Comparison of ENCODE assay signal across 13 cellular contexts in the genomic region with DNA sequence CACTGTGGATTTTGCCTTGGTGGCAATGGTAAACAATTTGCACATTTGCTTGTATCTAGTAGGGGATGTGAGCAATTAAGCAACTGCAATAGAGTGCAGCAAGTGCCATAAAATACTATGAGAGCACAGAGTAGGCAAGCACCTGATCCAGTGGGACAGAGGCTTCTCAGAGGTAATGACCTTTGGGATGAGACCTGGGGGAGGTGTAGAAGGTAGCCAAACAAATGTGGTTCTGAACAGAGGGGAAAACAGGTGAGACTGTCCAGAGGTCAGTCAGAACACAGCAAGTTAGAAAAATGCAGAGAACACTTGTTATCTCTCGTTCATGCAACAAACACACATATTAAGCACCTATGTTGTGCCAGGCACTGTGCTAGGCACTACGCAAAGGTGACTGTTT. TPM values are rescaled to one million over a fixed set of nuclear protein-coding genes. Genes with fewer than 3 reads are reported as not detected.
DNase-seq lines count a peak whose midpoint lies in the region; ATAC-seq and TF ChIP-seq lines count a peak whose summit lies in the region.
"Had no signal": no experiment of that assay in that cellular context is flagged by ENCODE, and none has a peak within 500 bp of the region (broad histone marks: within the 10 kb centered on the region; RNA-seq: fewer than 3 reads in every experiment).

No MANE protein-coding gene starts in this region.

- peaks cover 34% of the 10 kb centered on the region for H3K4me1 Mint-ChIP-seq in WTC11
- peaks cover 23% of the 10 kb centered on the region for H3K4me1 Mint-ChIP-seq in endothelial cell (ENCODE audit: unreplicated experiment)
- H3K4me1 Mint-ChIP-seq: CD14-positive monocyte had no signal

- no peak for ATAC-seq in WTC11
- ATAC-seq: A549; CD8-positive, alpha-beta T cell had no signal

- H3K4me1 ChIP-seq in hepatocyte (ENCODE audit: insufficient read depth) (no peaks in the 10 kb centered on the region), mesenchymal stem cell (ENCODE audit: control insufficient read depth, insufficient read depth, low read depth, low read length) (peaks cover 1% of the 10 kb centered on the region)
- H3K4me1 ChIP-seq: A549 had no signal

- no peaks in the 10 kb centered on the region for H3K79me1 ChIP-seq in mesenchymal stem cell (replicated peaks; ENCODE audit: low read length, poor library complexity, severe bottlenecking)

- H2AFZ ChIP-seq in hepatocyte (no peak overlapping the region), mesenchymal stem cell (ENCODE audit: low read depth, low read length) (no peak overlapping the region)
- H2AFZ ChIP-seq: GM23248 had no signal

- H3K4me3 ChIP-seq in hepatocyte = no peak overlapping the region
- H3K4me3 ChIP-seq in mesenchymal stem cell (ENCODE audit: insufficient read depth in 1 of 2, low read depth in 1 of 2, low read length in 2 of 2) = no peak overlapping the region
- H3K4me3 ChIP-seq: A549, GM23248, HAP-1 had no signal

- no peak overlapping the region for H2BK120ac ChIP-seq in mesenchymal stem cell (ENCODE audit: low read depth, low read length)

- H2BK5ac ChIP-seq in mesenchymal stem cell (ENCODE audit: low read depth, low read length, poor library complexity, severe bottlenecking) = no peak overlapping the region

- H3K4ac ChIP-seq in mesenchymal stem cell (ENCODE audit: low read depth in 1 of 2, low read length in 2 of 2) = no peak overlapping the region

- 73% methylated on average over 2 of the region's 2 CpGs for WGBS in hepatocyte (ENCODE audit: low lambda C conversion rate, missing lambda C conversion rate)
- WGBS in mesenchymal stem cell = 92% methylated on average over 2 of the region's 2 CpGs

- CTCF ChIA-PET in WTC11 (lab: Charles Lee) = interaction anchor here (1.2 kb wide), 1 partner anchor 12 kb away, joined by 4 read pairs; no protein-coding TSS in a partner anchor

- H3K9me3 Mint-ChIP-seq in WTC11 = no peaks in the 10 kb centered on the region
- no peaks in the 10 kb centered on the region for H3K9me3 Mint-ChIP-seq in endothelial cell (ENCODE audit: unreplicated experiment)
- H3K9me3 Mint-ChIP-seq: CD14-positive monocyte; CD8-positive, alpha-beta T cell had no signal

- no peak overlapping the region for H4K8ac ChIP-seq in mesenchymal stem cell (ENCODE audit: low read length)

- H3K9me3 ChIP-seq in hepatocyte (ENCODE audit: low read depth) (no peaks in the 10 kb centered on the region), mesenchymal stem cell (ENCODE audit: control insufficient read depth, low read length) (no peaks in the 10 kb centered on the region)
- H3K9me3 ChIP-seq: A549, HAP-1 had no signal

- peak overlapping the region; percentile 13; the same call in 1 of the 2 replicates for H3K27ac Mint-ChIP-seq in WTC11
- no peak overlapping the region for H3K27ac Mint-ChIP-seq in endothelial cell (ENCODE audit: unreplicated experiment)
- H3K27ac Mint-ChIP-seq: CD14-positive monocyte; CD8-positive, alpha-beta T cell had no signal

- peak overlapping the region; percentile 2 for H2AK5ac ChIP-seq in mesenchymal stem cell (ENCODE audit: low read length, severe bottlenecking)

- no peak for DNase-seq in WTC11 (ENCODE audit: low spot score)
- DNase-seq in hepatocyte (ENCODE audit: low spot score) = peak; percentile 14
- no peak for DNase-seq in mesenchymal stem cell
- DNase-seq in HT-29 (ENCODE audit: low spot score) = no peak
- no peak for DNase-seq in UCSD-AML1 (lab: John Stamatoyannopoulos, UW; ENCODE audit: unreplicated experiment)
- no peak for DNase-seq in endothelial cell (ENCODE audit: low spot score)
- DNase-seq: CD8-positive, alpha-beta T cell; DMS53; GF-D8; GM23248 had no signal

- H3K14ac ChIP-seq in mesenchymal stem cell (ENCODE audit: low read length in 2 of 2) = no peak overlapping the region

- H4K91ac ChIP-seq in mesenchymal stem cell (ENCODE audit: low read length) = no peak overlapping the region

- H3K27ac ChIP-seq in hepatocyte (no peak overlapping the region), mesenchymal stem cell (ENCODE audit: low read length, poor library complexity, severe bottlenecking) (no peak overlapping the region)
- H3K27ac ChIP-seq: A549, GM23248 had no signal

- no peaks in the 10 kb centered on the region for H3K36me3 ChIP-seq in hepatocyte (replicated peaks; ENCODE audit: insufficient read depth, low read depth)
- H3K36me3 ChIP-seq in mesenchymal stem cell (ENCODE audit: control insufficient read depth in 1 of 2, insufficient read depth in 2 of 2, low read depth in 1 of 2, low read length in 2 of 2) = no peaks in the 10 kb centered on the region
- H3K36me3 ChIP-seq: HAP-1 had no signal

- H3K27me3 ChIP-seq in hepatocyte (no peaks in the 10 kb centered on the region), mesenchymal stem cell (ENCODE audit: control insufficient read depth in 1 of 2, insufficient read depth in 1 of 2, low read length in 2 of 2) (no peaks in the 10 kb centered on the region)

- H2BK12ac ChIP-seq in mesenchymal stem cell (ENCODE audit: low read length in 2 of 2) = no peak overlapping the region

- no peak overlapping the region for H2BK15ac ChIP-seq in mesenchymal stem cell (ENCODE audit: low read depth, poor library complexity, severe bottlenecking)

- no peak overlapping the region for H3K18ac ChIP-seq in mesenchymal stem cell (ENCODE audit: low read depth in 1 of 2, low read length in 2 of 2)

- TF ChIP-seq CTCF in WTC11 (IDR thresholded peaks at IDR 0.05) (no peak), hepatocyte (IDR thresholded peaks at IDR 0.05; ENCODE audit: poor library complexity) (no peak), endothelial cell (IDR thresholded peaks at IDR 0.05; ENCODE audit: unreplicated experiment) (no peak)

- H3K27me3 Mint-ChIP-seq in WTC11 (ENCODE audit: low read depth) (no peaks in the 10 kb centered on the region), endothelial cell (ENCODE audit: unreplicated experiment) (no peaks in the 10 kb centered on the region)

- H3K9me2 ChIP-seq in hepatocyte (replicated peaks; ENCODE audit: insufficient read depth) = no peaks in the 10 kb centered on the region

- H4K20me1 ChIP-seq in hepatocyte (ENCODE audit: insufficient read depth, poor library complexity, severe bottlenecking) = no peaks in the 10 kb centered on the region

- no peak overlapping the region for H3K9ac ChIP-seq in mesenchymal stem cell (ENCODE audit: low read length)
- H3K9ac ChIP-seq: GM23248 had no signal

- H3K36me3 Mint-ChIP-seq in WTC11 (no peaks in the 10 kb centered on the region), endothelial cell (ENCODE audit: low read depth, unreplicated experiment) (no peaks in the 10 kb centered on the region)
- H3K36me3 Mint-ChIP-seq: CD14-positive monocyte; CD8-positive, alpha-beta T cell had no signal

- POLR2A ChIA-PET in WTC11 (lab: Charles Lee) = no interaction called here

- H3K4me2 ChIP-seq in hepatocyte = no peak overlapping the region
- H3K4me2 ChIP-seq in mesenchymal stem cell (ENCODE audit: low read length, poor library complexity, severe bottlenecking) = no peak overlapping the region
- H3K4me2 ChIP-seq: A549 had no signal

- no peak overlapping the region for H3K23ac ChIP-seq in mesenchymal stem cell (ENCODE audit: low read length in 2 of 2)

- H3K4me3 Mint-ChIP-seq in WTC11 (no peak overlapping the region), endothelial cell (ENCODE audit: unreplicated experiment) (no peak overlapping the region)
- H3K4me3 Mint-ChIP-seq: CD14-positive monocyte; CD8-positive, alpha-beta T cell had no signal

- no peaks in the 10 kb centered on the region for H3K79me2 ChIP-seq in hepatocyte

TF ChIP-seq in WTC11, 78 proteins besides CTCF, POLR2A, EP300 and RAD21 (continues in another document):
- TF ChIP-seq ZNF232 (CRISPR knock-in tag; IDR thresholded peaks at IDR 0.05) (no peak), MYBL2 (CRISPR knock-in tag; IDR thresholded peaks at IDR 0.05) (no peak), NFE2L1 (CRISPR knock-in tag; IDR thresholded peaks at IDR 0.05) (no peak), ZNF671 (CRISPR knock-in tag; IDR thresholded peaks at IDR 0.05) (no peak), NR2C2 (CRISPR knock-in tag; IDR thresholded peaks at IDR 0.05) (no peak), EMX1 (CRISPR knock-in tag; IDR thresholded peaks at IDR 0.05) (no peak), SOX15 (CRISPR knock-in tag; IDR thresholded peaks at IDR 0.05) (no peak), TCF7 (CRISPR knock-in tag; IDR thresholded peaks at IDR 0.05; ENCODE audit: low read depth) (no peak)
- TF ChIP-seq, protein P1, sequence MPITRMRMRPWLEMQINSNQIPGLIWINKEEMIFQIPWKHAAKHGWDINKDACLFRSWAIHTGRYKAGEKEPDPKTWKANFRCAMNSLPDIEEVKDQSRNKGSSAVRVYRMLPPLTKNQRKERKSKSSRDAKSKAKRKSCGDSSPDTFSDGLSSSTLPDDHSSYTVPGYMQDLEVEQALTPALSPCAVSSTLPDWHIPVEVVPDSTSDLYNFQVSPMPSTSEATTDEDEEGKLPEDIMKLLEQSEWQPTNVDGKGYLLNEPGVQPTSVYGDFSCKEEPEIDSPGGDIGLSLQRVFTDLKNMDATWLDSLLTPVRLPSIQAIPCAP (CRISPR knock-in tag; IDR thresholded peaks at IDR 0.05) = no peak
- TF ChIP-seq, protein P2, sequence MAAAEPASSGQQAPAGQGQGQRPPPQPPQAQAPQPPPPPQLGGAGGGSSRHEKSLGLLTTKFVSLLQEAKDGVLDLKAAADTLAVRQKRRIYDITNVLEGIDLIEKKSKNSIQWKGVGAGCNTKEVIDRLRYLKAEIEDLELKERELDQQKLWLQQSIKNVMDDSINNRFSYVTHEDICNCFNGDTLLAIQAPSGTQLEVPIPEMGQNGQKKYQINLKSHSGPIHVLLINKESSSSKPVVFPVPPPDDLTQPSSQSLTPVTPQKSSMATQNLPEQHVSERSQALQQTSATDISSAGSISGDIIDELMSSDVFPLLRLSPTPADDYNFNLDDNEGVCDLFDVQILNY (CRISPR knock-in tag; IDR thresholded peaks at IDR 0.05) = no peak
- TF ChIP-seq, protein P3, sequence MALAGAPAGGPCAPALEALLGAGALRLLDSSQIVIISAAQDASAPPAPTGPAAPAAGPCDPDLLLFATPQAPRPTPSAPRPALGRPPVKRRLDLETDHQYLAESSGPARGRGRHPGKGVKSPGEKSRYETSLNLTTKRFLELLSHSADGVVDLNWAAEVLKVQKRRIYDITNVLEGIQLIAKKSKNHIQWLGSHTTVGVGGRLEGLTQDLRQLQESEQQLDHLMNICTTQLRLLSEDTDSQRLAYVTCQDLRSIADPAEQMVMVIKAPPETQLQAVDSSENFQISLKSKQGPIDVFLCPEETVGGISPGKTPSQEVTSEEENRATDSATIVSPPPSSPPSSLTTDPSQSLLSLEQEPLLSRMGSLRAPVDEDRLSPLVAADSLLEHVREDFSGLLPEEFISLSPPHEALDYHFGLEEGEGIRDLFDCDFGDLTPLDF (CRISPR knock-in tag; IDR thresholded peaks at IDR 0.05) = no peak

RNA-seq across cellular contexts. Expression of a gene that starts 21.4 kb away (rescaled TPM):
- total RNA-seq in WTC11 (2021) (27.9 to 33.7 TPM (median 30.8 TPM) in 3 replicates), hepatocyte (10.9 and 17.5 TPM in 2 replicates), endothelial cell (ENCODE audit: unreplicated experiment) (47.2 TPM)
- 3.6 and 4.9 TPM in 2 replicates for polyA plus RNA-seq in hepatocyte
- polyA plus RNA-seq in mesenchymal stem cell (2013, experiment 1 of 2) = 13.8 TPM
- polyA plus RNA-seq in mesenchymal stem cell (2013, experiment 2 of 2) = 13.4 TPM
- total RNA-seq in HT-29 (2014; rRNA removed; shearing (Covaris generic)) = 0.03 and 0.08 TPM in 2 replicates
- total RNA-seq: CD8-positive, alpha-beta T cell had no signal
- polyA plus RNA-seq: CD14-positive monocyte had no signal

Comparison
In these comparisons a context has a peak if more than half of its experiments do, and no peak if none do; other contexts are left out.
1. RNA of a gene that starts 21.4 kb away (total RNA-seq): 47.2 TPM in endothelial cell (single experiment), 27.9 to 33.7 TPM in WTC11 and 10.9 to 17.5 TPM in hepatocyte; 0.03 to 0.08 TPM in HT-29; every median in the first group is over 10 times any median in the second.